ENCODE assay signal across 8 cellular contexts in the genomic region with DNA sequence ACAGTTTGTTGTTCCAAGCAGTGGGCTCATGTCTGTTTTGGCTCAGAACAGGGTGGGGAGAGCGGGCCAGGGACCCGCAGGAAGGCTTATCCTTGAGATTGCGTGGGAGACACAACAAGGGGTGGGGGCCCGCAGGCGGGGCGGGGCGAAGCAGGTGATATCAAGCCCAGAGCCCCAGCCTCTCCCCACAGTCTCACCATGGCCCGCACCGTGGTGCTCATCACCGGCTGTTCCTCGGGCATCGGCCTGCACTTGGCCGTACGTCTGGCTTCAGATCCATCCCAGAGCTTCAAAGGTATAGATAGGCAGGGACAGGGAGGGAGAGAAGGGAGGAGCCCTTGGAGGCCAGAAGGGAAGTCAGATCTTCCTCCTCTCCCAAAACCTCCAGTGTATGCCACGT. TPM values are rescaled to one million over a fixed set of nuclear protein-coding genes. Genes with fewer than 3 reads are reported as not detected.
DNase-seq lines count a peak whose midpoint lies in the region; ATAC-seq and TF ChIP-seq lines count a peak whose summit lies in the region.
"Not testable (repeated sequence)": the region's sequence is repeated elsewhere in the genome, so short reads cannot be mapped to it uniquely, and the experiment has no call there.

A gene with protein sequence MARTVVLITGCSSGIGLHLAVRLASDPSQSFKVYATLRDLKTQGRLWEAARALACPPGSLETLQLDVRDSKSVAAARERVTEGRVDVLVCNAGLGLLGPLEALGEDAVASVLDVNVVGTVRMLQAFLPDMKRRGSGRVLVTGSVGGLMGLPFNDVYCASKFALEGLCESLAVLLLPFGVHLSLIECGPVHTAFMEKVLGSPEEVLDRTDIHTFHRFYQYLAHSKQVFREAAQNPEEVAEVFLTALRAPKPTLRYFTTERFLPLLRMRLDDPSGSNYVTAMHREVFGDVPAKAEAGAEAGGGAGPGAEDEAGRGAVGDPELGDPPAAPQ (plus strand): TSS at position 188 of the 400 bp plus-strand sequence. CDS start 11 bp downstream, at position 199.

- not testable (repeated sequence) for ATAC-seq in psoas muscle; upper lobe of left lung (ENCODE audit: low FRiP score in 2 of 2)

- BruUV-seq in Calu3 (replicated peaks; lab: Mats Ljungman, UMichigan); mammary epithelial cell (replicated peaks; lab: Mats Ljungman, UMichigan): not testable (repeated sequence)

- TF ChIP-seq CTCF in Calu3 (IDR thresholded peaks at IDR 0.05; ENCODE audit: unreplicated experiment); mammary epithelial cell (conservative IDR thresholded peaks at IDR 0.05 in 1 of 2, IDR thresholded peaks at IDR 0.05 in 1 of 2; ENCODE audit: extremely low read depth in 1 of 2, insufficient read depth in 1 of 2, low read depth in 1 of 2, low read length in 2 of 2); fibroblast of pulmonary artery (IDR thresholded peaks at IDR 0.05; ENCODE audit: low read length, missing control alignments); psoas muscle (IDR thresholded peaks at IDR 0.05); upper lobe of left lung (IDR thresholded peaks at IDR 0.05): not testable (repeated sequence)

- intact Hi-C loops in Calu3 (cut with micrococcal nuclease; ENCODE audit: unreplicated experiment); mammary epithelial cell (cut with micrococcal nuclease); psoas muscle (cut with DNase I): not testable (repeated sequence)

- peak within 1 kb of the TSS; percentile 92 for H3K4me3 Mint-ChIP-seq in Calu3 (ENCODE audit: low read depth, unreplicated experiment)
- H3K4me3 Mint-ChIP-seq in activated CD4-positive, alpha-beta memory T cell treated with anti-CD3 and anti-CD28 coated beads, Interleukin-2, amount 10 ng/mL, durations not matched to agents 7 days and 5 days = peak within 1 kb of the TSS; percentile 91

- peak within 1 kb of the TSS; percentile 83 for H3K27ac Mint-ChIP-seq in Calu3 (ENCODE audit: unreplicated experiment)
- peak within 1 kb of the TSS; percentile 87 for H3K27ac Mint-ChIP-seq in activated CD4-positive, alpha-beta memory T cell treated with anti-CD3 and anti-CD28 coated beads, Interleukin-2, amount 10 ng/mL, durations not matched to agents 7 days and 5 days

- in situ Hi-C loops in mammary epithelial cell (cut with MboI; ENCODE audit: low sequenced_read_pairs in 2 of 2) = not testable (repeated sequence)

- POLR2A ChIA-PET in activated CD4-positive, alpha-beta memory T cell treated with anti-CD3 and anti-CD28 coated beads, Interleukin-2, amount 10 ng/mL, durations not matched to agents 7 days and 5 days (lab: Charles Lee) = not testable (repeated sequence)

- H2BK12ac ChIP-seq in mesenchymal stem cell (ENCODE audit: low read length in 2 of 2) = peak within 1 kb of the TSS in 1 of 2 experiments; percentile 12

- not testable (repeated sequence) for DNase-seq in Calu3; MG63; activated CD4-positive, alpha-beta memory T cell treated with anti-CD3 and anti-CD28 coated beads, Interleukin-2, amount 10 ng/mL, durations not matched to agents 7 days and 5 days; mammary epithelial cell; fibroblast of pulmonary artery (ENCODE audit: low read depth); mesenchymal stem cell; upper lobe of left lung
- peak in 1 of 2 donors; percentile 31 for DNase-seq in psoas muscle

- not testable (repeated sequence) for TF ChIP-seq POLR2A in upper lobe of left lung (IDR thresholded peaks at IDR 0.05)

- not testable (repeated sequence) for H3K9ac ChIP-seq in mammary epithelial cell (ENCODE audit: insufficient read depth, low read length)
- peak within 1 kb of the TSS; percentile 97 for H3K9ac ChIP-seq in mesenchymal stem cell (ENCODE audit: low read length)

- H3K79me2 ChIP-seq in mammary epithelial cell (ENCODE audit: insufficient read depth, low read length) = peaks cover 25% of the 10 kb centered on the region

- H3K27me3 Mint-ChIP-seq in Calu3 (ENCODE audit: unreplicated experiment); activated CD4-positive, alpha-beta memory T cell treated with anti-CD3 and anti-CD28 coated beads, Interleukin-2, amount 10 ng/mL, durations not matched to agents 7 days and 5 days: not testable (repeated sequence)

- H3K4me3 ChIP-seq in MG63 (peak within 1 kb of the TSS; percentile 76), mammary epithelial cell (replicated peaks in 1 of 3; ENCODE audit: insufficient read depth in 1 of 3, low read depth in 2 of 3, low read length in 3 of 3) (peak within 1 kb of the TSS; percentile 81 to 89 (median 89)), fibroblast of pulmonary artery (replicated peaks; ENCODE audit: low read depth, low read length) (peak within 1 kb of the TSS; percentile 81), mesenchymal stem cell (ENCODE audit: insufficient read depth in 1 of 2, low read depth in 1 of 2, low read length in 2 of 2) (peak within 1 kb of the TSS in 1 of 2 experiments; percentile 95), psoas muscle (peak within 1 kb of the TSS; percentile 92), upper lobe of left lung (peak within 1 kb of the TSS in 3 of 4 donors; percentile 59 to 95 (median 88))

- H3K23ac ChIP-seq in mesenchymal stem cell (ENCODE audit: low read length in 2 of 2) = not testable (repeated sequence)

- peak within 1 kb of the TSS in 1 of 2 experiments; percentile 29 for H3K14ac ChIP-seq in mesenchymal stem cell (ENCODE audit: low read length in 2 of 2)

- not testable (repeated sequence) for H2BK5ac ChIP-seq in mesenchymal stem cell (ENCODE audit: low read depth, low read length, poor library complexity, severe bottlenecking)

- H3K4me2 ChIP-seq in mammary epithelial cell (ENCODE audit: insufficient read depth, low read depth, low read length) = peak within 1 kb of the TSS; percentile 91
- peak within 1 kb of the TSS; percentile 96 for H3K4me2 ChIP-seq in mesenchymal stem cell (ENCODE audit: low read length, poor library complexity, severe bottlenecking)

- dilution Hi-C loops in mammary epithelial cell (cut with HindIII; ENCODE audit: low sequenced_read_pairs) = not testable (repeated sequence)

- not testable (repeated sequence) for TF ChIP-seq EP300 in upper lobe of left lung (IDR thresholded peaks at IDR 0.05)

- H3K27me3 ChIP-seq in MG63; mammary epithelial cell (ENCODE audit: insufficient read depth, low read length); mesenchymal stem cell (ENCODE audit: control insufficient read depth in 1 of 2, insufficient read depth in 1 of 2, low read length in 2 of 2); psoas muscle (ENCODE audit: insufficient read depth in 3 of 3, low read length in 2 of 3); upper lobe of left lung: not testable (repeated sequence)

- H3K79me1 ChIP-seq in mesenchymal stem cell (replicated peaks; ENCODE audit: low read length, poor library complexity, severe bottlenecking) = peaks cover 17% of the 10 kb centered on the region

- not testable (repeated sequence) for H4K20me1 ChIP-seq in mammary epithelial cell (ENCODE audit: insufficient read depth, low read length)

- H4K8ac ChIP-seq in mesenchymal stem cell (ENCODE audit: low read length) = peak within 1 kb of the TSS; percentile 23

- peak within 1 kb of the TSS; percentile 29 for H3K27ac ChIP-seq in mammary epithelial cell (ENCODE audit: insufficient read depth, low read depth, low read length)
- H3K27ac ChIP-seq in mesenchymal stem cell (ENCODE audit: low read length, poor library complexity, severe bottlenecking) = not testable (repeated sequence)
- peak within 1 kb of the TSS; percentile 88 for H3K27ac ChIP-seq in psoas muscle
- H3K27ac ChIP-seq in upper lobe of left lung = peak within 1 kb of the TSS in 3 of 4 donors; percentile 94 to 96 (median 95)

- not testable (repeated sequence) for H3K9me3 ChIP-seq in MG63; mammary epithelial cell (replicated peaks; ENCODE audit: insufficient read depth, low read length); mesenchymal stem cell (ENCODE audit: control insufficient read depth, low read length); psoas muscle; upper lobe of left lung

- H2AK5ac ChIP-seq in mesenchymal stem cell (ENCODE audit: low read length, severe bottlenecking) = not testable (repeated sequence)

- peaks cover 26% of the 10 kb centered on the region for H3K4me1 Mint-ChIP-seq in Calu3 (ENCODE audit: low read depth, unreplicated experiment)
- H3K4me1 Mint-ChIP-seq in activated CD4-positive, alpha-beta memory T cell treated with anti-CD3 and anti-CD28 coated beads, Interleukin-2, amount 10 ng/mL, durations not matched to agents 7 days and 5 days = peaks cover 30% of the 10 kb centered on the region

- H2BK120ac ChIP-seq in mesenchymal stem cell (ENCODE audit: low read depth, low read length) = not testable (repeated sequence)

- not testable (repeated sequence) for H3K9me3 Mint-ChIP-seq in Calu3 (ENCODE audit: low read depth, unreplicated experiment); activated CD4-positive, alpha-beta memory T cell treated with anti-CD3 and anti-CD28 coated beads, Interleukin-2, amount 10 ng/mL, durations not matched to agents 7 days and 5 days

- peak within 1 kb of the TSS in 1 of 2 experiments; percentile 36 for H3K4ac ChIP-seq in mesenchymal stem cell (ENCODE audit: low read depth in 1 of 2, low read length in 2 of 2)

- H2AFZ ChIP-seq in mammary epithelial cell (ENCODE audit: low read depth, low read length) = peak within 1 kb of the TSS; percentile 93
- H2AFZ ChIP-seq in mesenchymal stem cell (ENCODE audit: low read depth, low read length) = not testable (repeated sequence)

- CTCF ChIA-PET in Calu3 (lab: Charles Lee) = not testable (repeated sequence)
- CTCF ChIA-PET in activated CD4-positive, alpha-beta memory T cell treated with anti-CD3 and anti-CD28 coated beads, Interleukin-2, amount 10 ng/mL, durations not matched to agents 7 days and 5 days (lab: Charles Lee) = interaction anchor here (1.2 kb wide), 1 partner anchor 149 kb away, joined by 3 read pairs; no protein-coding TSS in a partner anchor
- CTCF ChIA-PET in mammary epithelial cell (lab: Charles Lee; ENCODE audit: low non-redundant PET) = interaction anchor here (0.6 kb wide), 1 partner anchor 23 kb away, joined by 8 read pairs; no protein-coding TSS in a partner anchor

- WGBS in mammary epithelial cell (ENCODE audit: low coverage, missing lambda C conversion rate) = 92% methylated on average over 5 of the region's 15 CpGs
- 90% methylated on average over 12 of the region's 15 CpGs for WGBS in mesenchymal stem cell
- WGBS in psoas muscle, 3 donors = 81 to 85% (median 85%) methylated on average over 13 to 15 of the region's 15 CpGs
- WGBS in upper lobe of left lung, 2 donors = 75 to 91% methylated on average over 2 to 15 of the region's 15 CpGs

- H3K18ac ChIP-seq in mesenchymal stem cell (ENCODE audit: low read depth in 1 of 2, low read length in 2 of 2) = not testable (repeated sequence)

- peak within 1 kb of the TSS; percentile 28 for H4K91ac ChIP-seq in mesenchymal stem cell (ENCODE audit: low read length)

- H3K36me3 Mint-ChIP-seq in Calu3 (ENCODE audit: insufficient read depth, unreplicated experiment) = peaks cover 48% of the 10 kb centered on the region
- not testable (repeated sequence) for H3K36me3 Mint-ChIP-seq in activated CD4-positive, alpha-beta memory T cell treated with anti-CD3 and anti-CD28 coated beads, Interleukin-2, amount 10 ng/mL, durations not matched to agents 7 days and 5 days (ENCODE audit: low read depth)

- peaks cover 18% of the 10 kb centered on the region for H3K4me1 ChIP-seq in mammary epithelial cell (ENCODE audit: insufficient read depth, low read length)
- peaks cover 30% of the 10 kb centered on the region for H3K4me1 ChIP-seq in mesenchymal stem cell (ENCODE audit: control insufficient read depth, insufficient read depth, low read depth, low read length)
- H3K4me1 ChIP-seq in psoas muscle = not testable (repeated sequence)
- peaks cover 17 to 46% (median 27%) of the 10 kb centered on the region in 4 donors for H3K4me1 ChIP-seq in upper lobe of left lung

- not testable (repeated sequence) for H3K36me3 ChIP-seq in MG63; mammary epithelial cell (ENCODE audit: insufficient read depth, low read length); psoas muscle (ENCODE audit: insufficient read depth in 1 of 2, low read depth in 1 of 2); upper lobe of left lung
- H3K36me3 ChIP-seq in mesenchymal stem cell (ENCODE audit: control insufficient read depth in 1 of 2, insufficient read depth in 2 of 2, low read depth in 1 of 2, low read length in 2 of 2) = peaks cover 3 to 19% of the 10 kb centered on the region in 2 experiments

- H2BK15ac ChIP-seq in mesenchymal stem cell (ENCODE audit: low read depth, poor library complexity, severe bottlenecking) = not testable (repeated sequence)

RNA-seq across cellular contexts. Expression of the gene that starts here (rescaled TPM):
- 0.88 and 1.0 TPM in 2 replicates for total RNA-seq in Calu3 (2022)
- 0.59 and 2.8 TPM in 2 replicates for total RNA-seq in MG63 (2014; rRNA removed; shearing (Covaris generic); ENCODE audit: low replicate concordance)
- under 1 TPM; 0.73 to 0.76 TPM for total RNA-seq in activated CD4-positive, alpha-beta memory T cell treated with anti-CD3 and anti-CD28 coated beads, Interleukin-2, amount 10 ng/mL, durations not matched to agents 7 days and 5 days
- 10 to 100 TPM; 19.3 to 23.8 TPM for total RNA-seq in mammary epithelial cell
- 5.8 TPM for polyA plus RNA-seq in mammary epithelial cell
- 0.16 TPM for polyA minus RNA-seq in mammary epithelial cell
- polyA plus RNA-seq in mesenchymal stem cell (2013, experiment 1 of 2) = 0.57 TPM
- polyA plus RNA-seq in mesenchymal stem cell (2013, experiment 2 of 2) = 0.59 TPM
- total RNA-seq in psoas muscle = 1 to 10 TPM in 1 of 4 donors, under 1 TPM in 3; 0.54 to 1.2 (median 0.72) TPM
- 1 to 10 TPM; 1.3 to 2.1 (median 1.7) TPM for polyA plus RNA-seq in psoas muscle
- total RNA-seq in upper lobe of left lung = 1 to 10 TPM in 5 of 6 donors, not detected in 1; 1.3 to 6.3 (median 1.7) TPM
